Comparison of ENCODE assay signal across 10 cellular contexts in the genomic region with DNA sequence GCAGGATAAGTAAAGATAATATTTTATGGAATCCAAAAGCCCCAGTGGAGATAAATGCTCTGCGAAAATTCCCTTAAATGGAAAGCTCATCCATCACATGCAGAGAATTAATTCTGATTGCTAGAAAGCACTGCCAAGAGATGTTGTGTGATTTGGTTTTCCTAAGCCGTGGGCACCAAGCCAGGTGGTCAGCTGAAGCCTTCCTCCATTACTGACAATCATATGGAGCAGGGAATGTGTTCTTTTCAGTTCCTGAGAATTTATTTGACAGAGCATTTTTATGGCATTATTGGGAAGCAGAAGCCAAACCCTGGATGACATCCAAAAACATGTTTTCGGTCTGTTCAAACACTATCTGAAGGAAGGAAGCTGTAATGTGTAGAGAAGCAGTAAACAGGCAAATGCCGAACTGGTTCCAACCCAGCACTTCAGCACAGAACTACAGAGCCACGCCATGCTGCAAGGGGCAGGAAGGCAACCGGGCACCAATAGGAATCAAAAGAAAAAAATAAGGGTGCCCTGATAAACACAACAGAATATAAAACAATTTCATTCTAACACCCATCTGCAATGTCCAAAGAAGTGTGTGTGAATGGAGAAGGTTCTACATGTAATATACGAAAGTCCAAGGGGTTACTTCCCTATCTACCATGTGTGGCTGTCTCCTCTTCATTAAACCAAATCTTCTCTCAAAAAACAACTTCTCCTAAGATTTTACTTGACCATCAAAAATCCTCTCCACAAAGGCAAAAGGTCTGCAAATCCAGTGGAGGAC. TPM values are rescaled to one million over a fixed set of nuclear protein-coding genes. Genes with fewer than 3 reads are reported as not detected.
A peak's percentile ranks its signal among the peaks of the same experiment; 100 is the strongest.
DNase-seq lines count a peak whose midpoint lies in the region; ATAC-seq and TF ChIP-seq lines count a peak whose summit lies in the region.
"Had no signal": no experiment of that assay in that cellular context is flagged by ENCODE, and none has a peak within 500 bp of the region (broad histone marks: within the 10 kb centered on the region; RNA-seq: fewer than 3 reads in every experiment).

No MANE protein-coding gene starts in this region.

- no peaks in the 10 kb centered on the region for H3K36me3 Mint-ChIP-seq in effector memory CD8-positive, alpha-beta T cell (ENCODE audit: insufficient read depth)

- H3K4me1 ChIP-seq in transverse colon: peaks cover 25 to 63% (median 43%) of the 10 kb centered on the region in 4 donors

- no peaks in the 10 kb centered on the region for H3K9me3 Mint-ChIP-seq in effector memory CD8-positive, alpha-beta T cell

- H3K4me3 Mint-ChIP-seq in effector memory CD8-positive, alpha-beta T cell: no peak overlapping the region

- H3K9me3 ChIP-seq in transverse colon: no peaks in the 10 kb centered on the region
- H3K9me3 ChIP-seq: A549 had no signal

- TF ChIP-seq POLR2A in transverse colon (IDR thresholded peaks at IDR 0.05): no peak

- 18 to 39% methylated on average over 4 to 7 of the region's 7 CpGs for WGBS in transverse colon (ENCODE audit: low coverage in 1 of 2), 2 donors

- intact Hi-C loops in transverse colon (cut with DNase I; ENCODE audit: low total_unique reads): no loop called here

- no peak overlapping the region for H3K4me3 ChIP-seq in transverse colon
- H3K4me3 ChIP-seq: A549 had no signal

- no peaks in the 10 kb centered on the region for H3K27me3 Mint-ChIP-seq in effector memory CD8-positive, alpha-beta T cell

- H3K4me1 Mint-ChIP-seq in effector memory CD8-positive, alpha-beta T cell (ENCODE audit: low read depth in 2 of 2): peaks cover 5 to 9% of the 10 kb centered on the region in 2 donors

- in situ Hi-C loops in transverse colon (cut with MboI; ENCODE audit: low pct_ligation_motif_present in 1 of 4, low pct_unique_long_range_greater_than_20kb in 1 of 4, low sequenced_read_pairs in 3 of 4): loop anchor here in 1 of 4 donors (25.0 kb wide), 1 partner anchor 636 kb away; no protein-coding TSS in a partner anchor

- no peaks in the 10 kb centered on the region for H3K36me3 ChIP-seq in transverse colon

- no peak for ATAC-seq in effector memory CD8-positive, alpha-beta T cell (replicated peaks)
- ATAC-seq: A549 had no signal

- no peaks in the 10 kb centered on the region for H3K27me3 ChIP-seq in transverse colon

- TF ChIP-seq CTCF in transverse colon (IDR thresholded peaks at IDR 0.05): no peak

- H3K27ac ChIP-seq in transverse colon: peak overlapping the region; percentile 28 to 60 (median 55)
- H3K27ac ChIP-seq: A549 had no signal

- H3K27ac Mint-ChIP-seq in effector memory CD8-positive, alpha-beta T cell: no peak overlapping the region

- peak; percentile 5 for DNase-seq in NCI-H2171 treated with DMSO at 0.1 percent for 48 hours (lab: John Stamatoyannopoulos, UW)
- DNase-seq in NCI-H2171 (lab: John Stamatoyannopoulos, UW): no peak
- DNase-seq in cerebellar cortex (ENCODE audit: low spot score): peak; percentile 53
- peak; percentile 60 for DNase-seq in left kidney (ENCODE audit: low read depth, low spot score)
- peak; percentile 42 for DNase-seq in transverse colon
- DNase-seq in globus pallidus (ENCODE audit: low spot score): no peak
- DNase-seq in 8988T: no peak
- DNase-seq in effector memory CD8-positive, alpha-beta T cell: no peak
- DNase-seq: NCI-H1436 treated with DMSO at 0.1 percent for 48 hours had no signal

- TF ChIP-seq EP300 in transverse colon (IDR thresholded peaks at IDR 0.05; ENCODE audit: low read depth): no peak

RNA-seq across cellular contexts. Expression of a gene that starts 12.3 kb away (rescaled TPM):
- 10 to 100 TPM in 3 of 4 donors, 1 to 10 TPM in 1; 9.1 to 12.7 (median 10.7) TPM for total RNA-seq in transverse colon

Comparison
In these comparisons a context has a peak if more than half of its experiments do, and no peak if none do; other contexts are left out.
1. DNase-seq: peak in NCI-H2171 treated with DMSO at 0.1 percent for 48 hours (single experiment), cerebellar cortex (single experiment), left kidney (single experiment) and transverse colon (single experiment); none in NCI-H2171 (single experiment), globus pallidus (single experiment), 8988T (single experiment) and effector memory CD8-positive, alpha-beta T cell (0 of 3).